8 cellular contexts compared by ENCODE assay signal in the genomic region with DNA sequence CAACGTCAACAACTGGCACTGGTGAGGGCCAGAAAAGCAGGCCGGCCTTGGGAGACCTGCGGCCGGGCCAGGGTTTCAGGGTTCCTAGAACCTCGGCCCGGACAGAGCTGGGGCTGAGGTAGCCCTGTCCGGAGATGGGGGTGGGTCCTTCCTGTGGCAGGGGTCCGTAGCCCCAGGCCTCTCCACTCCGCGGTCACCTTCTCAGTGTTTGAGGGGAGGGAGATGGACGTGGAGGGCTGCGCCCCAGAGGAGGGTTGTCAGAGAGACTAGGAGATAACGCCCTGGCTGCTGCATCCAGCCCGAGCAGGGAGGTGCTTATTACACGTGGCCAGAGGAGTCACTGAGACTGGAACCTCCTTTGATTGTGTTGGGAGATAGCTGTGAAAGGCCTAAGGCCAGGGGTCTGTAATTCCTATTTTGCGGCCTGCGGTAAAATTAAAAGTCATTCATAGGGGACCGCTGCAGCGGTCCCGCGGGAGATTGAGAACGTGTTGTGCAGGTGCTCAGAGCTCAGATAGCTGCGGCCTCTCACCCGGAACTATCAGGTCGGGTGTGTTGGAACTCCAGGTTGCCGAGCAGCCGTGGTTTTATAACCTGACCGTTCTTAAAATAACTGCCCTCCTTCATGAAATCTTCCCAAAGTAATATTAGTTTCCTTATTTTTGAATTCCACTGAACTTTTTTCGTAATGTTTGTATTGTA. TPM values are rescaled to one million over a fixed set of nuclear protein-coding genes. Genes with fewer than 3 reads are reported as not detected.
A peak's percentile ranks its signal among the peaks of the same experiment; 100 is the strongest.
DNase-seq lines count a peak whose midpoint lies in the region; ATAC-seq and TF ChIP-seq lines count a peak whose summit lies in the region.

No MANE protein-coding gene starts in this region.

- peak overlapping the region; percentile 98 for H3K27ac Mint-ChIP-seq in activated T-helper 2 cell treated with anti-CD3 and anti-CD28 coated beads, Interferon-gamma antibody, Interleukin-2, Interleukin-4, amounts not matched to agents 10 μg/mL and 5 μg/mL and 100 μg/mL, durations not matched to agents 14 hours and 24 hours and 36 hours
- H3K27ac Mint-ChIP-seq in glutamatergic neuron (ENCODE audit: unreplicated experiment) = peak overlapping the region; percentile 100

- H3K27ac ChIP-seq in A673 (ENCODE audit: low read depth, low read length, poor library complexity, severe bottlenecking) (peak overlapping the region; percentile 95), parathyroid adenoma (peak overlapping the region; percentile 94)

- H3K4me1 ChIP-seq in A673 (ENCODE audit: insufficient read depth, low read length, poor library complexity, severe bottlenecking) (peaks cover 14% of the 10 kb centered on the region), parathyroid adenoma (peaks cover 14% of the 10 kb centered on the region)

- peak overlapping the region; percentile 66 for H3K4me2 ChIP-seq in parathyroid adenoma (ENCODE audit: low read length)

- H3K36me3 Mint-ChIP-seq in activated T-helper 2 cell treated with anti-CD3 and anti-CD28 coated beads, Interferon-gamma antibody, Interleukin-2, Interleukin-4, amounts not matched to agents 10 μg/mL and 5 μg/mL and 100 μg/mL, durations not matched to agents 14 hours and 24 hours and 36 hours (ENCODE audit: low read depth) = peaks cover 45% of the 10 kb centered on the region
- H3K36me3 Mint-ChIP-seq in glutamatergic neuron (ENCODE audit: unreplicated experiment) = no peaks in the 10 kb centered on the region

- peak overlapping the region; percentile 97 for H3K4me3 Mint-ChIP-seq in activated T-helper 2 cell treated with anti-CD3 and anti-CD28 coated beads, Interferon-gamma antibody, Interleukin-2, Interleukin-4, amounts not matched to agents 10 μg/mL and 5 μg/mL and 100 μg/mL, durations not matched to agents 14 hours and 24 hours and 36 hours (ENCODE audit: low read depth)
- peak overlapping the region; percentile 100 for H3K4me3 Mint-ChIP-seq in glutamatergic neuron (ENCODE audit: unreplicated experiment)

- H3K9me3 Mint-ChIP-seq in activated T-helper 2 cell treated with anti-CD3 and anti-CD28 coated beads, Interferon-gamma antibody, Interleukin-2, Interleukin-4, amounts not matched to agents 10 μg/mL and 5 μg/mL and 100 μg/mL, durations not matched to agents 14 hours and 24 hours and 36 hours = no peaks in the 10 kb centered on the region
- H3K9me3 Mint-ChIP-seq in glutamatergic neuron (ENCODE audit: unreplicated experiment) = peaks cover 5% of the 10 kb centered on the region

- H3K79me2 ChIP-seq in parathyroid adenoma = peaks cover 38% of the 10 kb centered on the region

- DNase-seq in A673 (ENCODE audit: low spot score) = peak; percentile 26
- DNase-seq in NCI-H748 treated with DMSO at 0.1 percent for 48 hours (lab: John Stamatoyannopoulos, UW) = peak; percentile 45
- peak; percentile 50 for DNase-seq in activated T-helper 2 cell treated with anti-CD3 and anti-CD28 coated beads, Interferon-gamma antibody, Interleukin-2, Interleukin-4, amounts not matched to agents 10 μg/mL and 5 μg/mL and 100 μg/mL, durations not matched to agents 14 hours and 24 hours and 36 hours (ENCODE audit: low spot score)
- peak; percentile 62 for DNase-seq in glutamatergic neuron
- no peak for DNase-seq in NCI-H774 (lab: John Stamatoyannopoulos, UW)

- ATAC-seq in GM18508 (IDR thresholded peaks at IDR 0.05; ENCODE audit: insufficient read depth, unreplicated experiment) = peak; percentile 15
- ATAC-seq in HG02981 (IDR thresholded peaks at IDR 0.05; ENCODE audit: unreplicated experiment) = peak; percentile 22

- no peaks in the 10 kb centered on the region for H3K27me3 Mint-ChIP-seq in activated T-helper 2 cell treated with anti-CD3 and anti-CD28 coated beads, Interferon-gamma antibody, Interleukin-2, Interleukin-4, amounts not matched to agents 10 μg/mL and 5 μg/mL and 100 μg/mL, durations not matched to agents 14 hours and 24 hours and 36 hours (ENCODE audit: low read depth)
- peaks cover 2% of the 10 kb centered on the region for H3K27me3 Mint-ChIP-seq in glutamatergic neuron (ENCODE audit: unreplicated experiment)

- H3K4me3 ChIP-seq in A673 (ENCODE audit: low read depth, low read length, poor library complexity, severe bottlenecking) (peak overlapping the region; percentile 88), parathyroid adenoma (ENCODE audit: low read depth, low read length) (peak overlapping the region; percentile 99)

- intact Hi-C loops in A673 (cut with micrococcal nuclease; ENCODE audit: unreplicated experiment) = loop anchor here (2.0 kb wide), 3 partner anchors 92 to 306 kb away; a partner anchor contains a TSS
- intact Hi-C loops in activated T-helper 2 cell treated with anti-CD3 and anti-CD28 coated beads, Interferon-gamma antibody, Interleukin-2, Interleukin-4, amounts not matched to agents 10 μg/mL and 5 μg/mL and 100 μg/mL, durations not matched to agents 14 hours and 24 hours and 36 hours (cut with micrococcal nuclease) = loop anchor here (5.0 kb wide), 2 partner anchors 156 to 184 kb away; no protein-coding TSS in a partner anchor

- H3K9me3 ChIP-seq in A673 (ENCODE audit: low read depth, low read length, poor library complexity, severe bottlenecking) = no peaks in the 10 kb centered on the region
- no peaks in the 10 kb centered on the region for H3K9me3 ChIP-seq in parathyroid adenoma (ENCODE audit: control insufficient read depth, low read length)

- H3K4me1 Mint-ChIP-seq in activated T-helper 2 cell treated with anti-CD3 and anti-CD28 coated beads, Interferon-gamma antibody, Interleukin-2, Interleukin-4, amounts not matched to agents 10 μg/mL and 5 μg/mL and 100 μg/mL, durations not matched to agents 14 hours and 24 hours and 36 hours (ENCODE audit: low read depth) = peaks cover 23% of the 10 kb centered on the region
- H3K4me1 Mint-ChIP-seq in glutamatergic neuron (ENCODE audit: low read depth, unreplicated experiment) = peaks cover 13% of the 10 kb centered on the region

- CTCF ChIA-PET in A673 (lab: Charles Lee) = interaction anchor here (0.5 to 1.4 kb wide), 5 partner anchors 11 to 137 kb away, joined by 3 to 10 read pairs (median 5); a partner anchor contains a TSS

- H3K36me3 ChIP-seq in A673 (ENCODE audit: insufficient read depth, low read length, poor library complexity, severe bottlenecking) (peaks cover 39% of the 10 kb centered on the region), parathyroid adenoma (ENCODE audit: control insufficient read depth, insufficient read depth, low read length) (no peaks in the 10 kb centered on the region)

- POLR2A ChIA-PET in A673 (lab: Charles Lee; ENCODE audit: low non-redundant PET) = interaction anchor here (0.7 kb wide), 1 partner anchor 142 kb away, joined by 9 read pairs; no protein-coding TSS in a partner anchor

- H2AFZ ChIP-seq in parathyroid adenoma = peak overlapping the region; percentile 98

- H3K27me3 ChIP-seq in A673 (replicated peaks; ENCODE audit: insufficient read depth, low read depth, low read length, poor library complexity) = no peaks in the 10 kb centered on the region
- H3K27me3 ChIP-seq in parathyroid adenoma (ENCODE audit: control insufficient read depth, insufficient read depth, low read length) = no peaks in the 10 kb centered on the region

- TSS peak; percentile 58 for BruUV-seq in A673 (replicated peaks; lab: Mats Ljungman, UMichigan)

- peak overlapping the region; percentile 61 for H3K9ac ChIP-seq in parathyroid adenoma

- no peak for TF ChIP-seq CTCF in A673 (conservative IDR thresholded peaks at IDR 0.05; ENCODE audit: low read depth, low read length)
- TF ChIP-seq CTCF in glutamatergic neuron (IDR thresholded peaks at IDR 0.05; ENCODE audit: partially characterized antibody, unreplicated experiment) = no peak
- no peak for TF ChIP-seq CTCF in parathyroid adenoma (IDR thresholded peaks at IDR 0.05)

RNA-seq across cellular contexts. Expression of a gene that starts 0.5 kb away (rescaled TPM):
- 276 and 375 TPM in 2 replicates for total RNA-seq in A673 (2021)
- total RNA-seq in activated T-helper 2 cell treated with anti-CD3 and anti-CD28 coated beads, Interferon-gamma antibody, Interleukin-2, Interleukin-4, amounts not matched to agents 10 μg/mL and 5 μg/mL and 100 μg/mL, durations not matched to agents 14 hours and 24 hours and 36 hours = 301 and 332 TPM in 2 replicates
- total RNA-seq in glutamatergic neuron (ENCODE audit: unreplicated experiment) = 117 TPM

RNA-seq across cellular contexts. Expression of a gene that starts 1.0 kb away (rescaled TPM):
- total RNA-seq in A673 (2021) (16.7 and 19.8 TPM in 2 replicates), glutamatergic neuron (ENCODE audit: unreplicated experiment) (31.6 TPM)
- total RNA-seq in activated T-helper 2 cell treated with anti-CD3 and anti-CD28 coated beads, Interferon-gamma antibody, Interleukin-2, Interleukin-4, amounts not matched to agents 10 μg/mL and 5 μg/mL and 100 μg/mL, durations not matched to agents 14 hours and 24 hours and 36 hours = 15.7 and 16.5 TPM in 2 replicates

RNA-seq across cellular contexts. Expression of a gene that starts 35.1 kb away (rescaled TPM):
- total RNA-seq in A673 (2021) = 0.58 and 1.0 TPM in 2 replicates
- total RNA-seq in activated T-helper 2 cell treated with anti-CD3 and anti-CD28 coated beads, Interferon-gamma antibody, Interleukin-2, Interleukin-4, amounts not matched to agents 10 μg/mL and 5 μg/mL and 100 μg/mL, durations not matched to agents 14 hours and 24 hours and 36 hours = 0.23 and 0.25 TPM in 2 replicates
- total RNA-seq in glutamatergic neuron (ENCODE audit: unreplicated experiment) = 0.69 TPM

RNA-seq across cellular contexts. Expression of a gene that starts 40.2 kb away (rescaled TPM):
- total RNA-seq in A673 (2021) (4.3 and 5.1 TPM in 2 replicates), glutamatergic neuron (ENCODE audit: unreplicated experiment) (not detected)
- 0.11 TPM in 1 of 2 replicates, not detected in the other for total RNA-seq in activated T-helper 2 cell treated with anti-CD3 and anti-CD28 coated beads, Interferon-gamma antibody, Interleukin-2, Interleukin-4, amounts not matched to agents 10 μg/mL and 5 μg/mL and 100 μg/mL, durations not matched to agents 14 hours and 24 hours and 36 hours
